Comparison of ENCODE assay signal across 10 cellular contexts in the genomic region with DNA sequence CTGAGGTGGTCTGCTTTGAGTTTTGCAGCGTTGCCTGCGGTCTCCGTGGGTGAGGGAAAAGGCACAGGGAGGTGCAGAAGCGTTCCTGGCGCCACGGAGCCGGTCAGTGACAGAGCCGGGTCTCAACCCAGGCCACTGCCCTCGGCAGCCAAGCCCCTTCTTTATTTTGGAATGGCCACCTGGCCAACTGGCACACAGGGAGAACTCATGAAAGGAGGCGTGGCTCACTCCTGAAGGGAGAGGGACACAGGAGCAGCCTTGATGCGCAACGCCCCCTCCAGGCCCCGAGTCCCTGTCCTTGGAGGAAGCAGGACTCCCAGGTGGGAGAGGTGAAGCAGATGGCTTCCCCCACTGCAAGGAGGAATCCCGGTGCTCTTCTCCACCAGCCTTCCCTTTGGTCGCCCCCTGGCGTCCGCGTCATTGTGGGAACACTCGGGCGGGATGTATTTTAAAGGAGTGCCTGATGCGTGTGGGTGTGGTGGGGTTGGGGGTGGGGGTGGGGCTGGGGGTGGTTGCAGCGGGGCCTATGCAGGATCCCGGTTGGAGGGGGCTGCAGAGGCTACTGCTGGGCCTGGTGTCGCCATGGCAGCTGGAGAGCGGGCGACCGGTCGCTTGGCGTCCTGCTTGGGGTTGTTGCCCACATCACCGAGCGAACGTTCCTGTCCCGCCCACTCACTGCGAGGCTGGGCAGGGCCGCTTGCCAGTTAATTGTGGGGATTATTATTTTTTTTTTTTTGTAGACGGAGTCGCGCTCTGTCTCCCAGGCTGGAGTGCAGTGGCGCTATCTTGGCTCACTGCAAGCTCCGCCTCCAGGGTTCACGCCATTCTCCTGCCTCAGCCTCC. TPM values are rescaled to one million over a fixed set of nuclear protein-coding genes. Genes with fewer than 3 reads are reported as not detected.
DNase-seq lines count a peak whose midpoint lies in the region; ATAC-seq, FAIRE-seq and TF ChIP-seq lines count a peak whose summit lies in the region.
"Had no signal": no experiment of that assay in that cellular context is flagged by ENCODE, and none has a peak within 500 bp of the region (broad histone marks: within the 10 kb centered on the region; RNA-seq: fewer than 3 reads in every experiment).

No MANE protein-coding gene starts in this region.

- peak overlapping the region; percentile 69 for H3K4me3 Mint-ChIP-seq in activated naive CD8-positive, alpha-beta T cell treated with anti-CD3 and anti-CD28 coated beads for 36 hours

- H3K4me1 Mint-ChIP-seq in activated naive CD8-positive, alpha-beta T cell treated with anti-CD3 and anti-CD28 coated beads for 36 hours, result peaks cover 46% of the 10 kb centered on the region

- peaks cover 9% of the 10 kb centered on the region for H3K4me1 ChIP-seq in A549
- H3K4me1 ChIP-seq in HUES48 (ENCODE audit: control insufficient read depth, insufficient read depth, low read length), result peaks cover 7% of the 10 kb centered on the region
- peaks cover under 1% of the 10 kb centered on the region; the same call in 1 of the 2 replicates for H3K4me1 ChIP-seq in iPS-20b (ENCODE audit: insufficient read depth, low read length)
- H3K4me1 ChIP-seq: Caco-2 had no signal

- H3K4me3 ChIP-seq in A549 (peak overlapping the region; percentile 50), HUES48 (ENCODE audit: low read depth, low read length) (peak overlapping the region; percentile 45), iPS-20b (ENCODE audit: low read length) (peak overlapping the region; percentile 53; the same call in 1 of the 2 replicates)

- TF ChIP-seq CTCF in A549 (IDR thresholded peaks at IDR 0.05), result peak; percentile 57

- POLR2A ChIA-PET in A549 (lab: Yijun Ruan, JAX), result no interaction called here

- peak overlapping the region; percentile 85 for H3K4me2 ChIP-seq in A549

- CTCF ChIA-PET in A549 (lab: Yijun Ruan, JAX), result interaction anchor here (1.0 to 1.5 kb wide), 6 partner anchors 11 to 184 kb away, joined by 3 to 6 read pairs (median 4); no protein-coding TSS in a partner anchor

- H3K27me3 Mint-ChIP-seq in activated naive CD8-positive, alpha-beta T cell treated with anti-CD3 and anti-CD28 coated beads for 36 hours, result no peaks in the 10 kb centered on the region

- peak; percentile 75 to 84 for ATAC-seq in A549
- ATAC-seq in GM21515 (IDR thresholded peaks at IDR 0.05; ENCODE audit: unreplicated experiment), result no peak
- no peak for ATAC-seq in HG03460 (IDR thresholded peaks at IDR 0.05; ENCODE audit: unreplicated experiment)

- H3K9me3 ChIP-seq in A549, result no peaks in the 10 kb centered on the region
- no peaks in the 10 kb centered on the region for H3K9me3 ChIP-seq in HUES48 (ENCODE audit: control insufficient read depth, insufficient read depth, low read length)
- H3K9me3 ChIP-seq in iPS-20b (ENCODE audit: insufficient read depth, low read depth, low read length), result no peaks in the 10 kb centered on the region
- H3K9me3 ChIP-seq: Caco-2 had no signal

- H3K36me3 ChIP-seq in HUES48 (ENCODE audit: control insufficient read depth, insufficient read depth, low read length) (no peaks in the 10 kb centered on the region), iPS-20b (ENCODE audit: insufficient read depth, low read depth, low read length) (no peaks in the 10 kb centered on the region)

- no peak for TF ChIP-seq POLR2A in A549 (IDR thresholded peaks at IDR 0.05; ENCODE audit: low read length)

- no peak for FAIRE-seq in A549 (lab: Jason Lieb, UNC)

- peak; percentile 43 to 57 for TF ChIP-seq RAD21 in A549 (conservative IDR thresholded peaks at IDR 0.05 in 1 of 2, IDR thresholded peaks at IDR 0.05 in 1 of 2)

- H3K27me3 ChIP-seq in HUES48 (ENCODE audit: control insufficient read depth, insufficient read depth, low read length) (no peaks in the 10 kb centered on the region), iPS-20b (ENCODE audit: insufficient read depth, low read length) (no peaks in the 10 kb centered on the region)

- no peak overlapping the region for H3K9ac ChIP-seq in HUES48 (ENCODE audit: low read depth, low read length)
- H3K9ac ChIP-seq in iPS-20b (ENCODE audit: low read depth, low read length), result no peak overlapping the region

- peaks cover 12% of the 10 kb centered on the region for H3K36me3 Mint-ChIP-seq in activated naive CD8-positive, alpha-beta T cell treated with anti-CD3 and anti-CD28 coated beads for 36 hours

- no peaks in the 10 kb centered on the region for H3K9me3 Mint-ChIP-seq in activated naive CD8-positive, alpha-beta T cell treated with anti-CD3 and anti-CD28 coated beads for 36 hours

- DNase-seq in A549 (ENCODE audit: low read depth in 1 of 2, low spot score in 1 of 2), result peak; percentile 65 to 75
- DNase-seq in activated naive CD8-positive, alpha-beta T cell treated with anti-CD3 and anti-CD28 coated beads for 36 hours, result no peak
- DNase-seq in OCI-M1 (lab: John Stamatoyannopoulos, UW), result no peak
- DNase-seq in NOMO-1 (lab: John Stamatoyannopoulos, UW; ENCODE audit: unreplicated experiment in 2 of 2), result no peak
- DNase-seq: Caco-2, NCI-H1105 treated with DMSO at 0.1 percent for 48 hours had no signal

- 58% methylated on average over 40 of the region's 41 CpGs for whole genome bisulfite sequencing in A549 (ENCODE audit: missing lambda C conversion rate)

- H3K27ac Mint-ChIP-seq in activated naive CD8-positive, alpha-beta T cell treated with anti-CD3 and anti-CD28 coated beads for 36 hours, result no peak overlapping the region

- H3K27ac ChIP-seq in A549 (peak overlapping the region; percentile 78 to 84), HUES48 (ENCODE audit: low read depth, low read length) (no peak overlapping the region), iPS-20b (ENCODE audit: low read length) (no peak overlapping the region)

- no peak for TF ChIP-seq EP300 in A549 (IDR thresholded peaks at IDR 0.05)

TF ChIP-seq in A549, 52 proteins besides CTCF, POLR2A, EP300 and RAD21:
- TF ChIP-seq RCOR1 (IDR thresholded peaks at IDR 0.05; ENCODE audit: low read depth, low read length) (no peak), NR3C1 (IDR thresholded peaks at IDR 0.05) (no peak), SMC3 (IDR thresholded peaks at IDR 0.05) (peak; percentile 57), ESRRA (IDR thresholded peaks at IDR 0.05; ENCODE audit: borderline replicate concordance, low read length) (no peak)
TF ChIP-seq in A549: peak in this region for 1.

RNA-seq across cellular contexts. Expression of a gene that starts 32.6 kb away (rescaled TPM):
- polyA plus RNA-seq in A549 (2011; rRNA removed) (10.9 and 11.4 TPM in 2 replicates), A549 (2017; fragmentation: RNase III; extraction: RNeasy Plus Mini Kit Qiagen cat#74134 plus additional on column Dnase treatment) (12.2 to 14.6 TPM (median 12.6 TPM) in 3 replicates)
- 17.6 and 19.7 TPM in 2 replicates for polyA plus RNA-seq in A549 (2012; cell fraction: cytosol; rRNA removed)
- 28.2 and 29.7 TPM in 2 replicates for polyA plus RNA-seq in A549 (2012; cell fraction: nucleus; rRNA removed)
- polyA minus RNA-seq in A549 (2011; rRNA and poly(A)+ RNA removed), result 13.4 and 16.5 TPM in 2 replicates
- total RNA-seq in activated naive CD8-positive, alpha-beta T cell treated with anti-CD3 and anti-CD28 coated beads for 36 hours, result 10 to 100 TPM; 29.2 to 34.1 TPM
- total RNA-seq: Caco-2 had no signal

Comparison
In these comparisons a context has a peak if more than half of its experiments do, and no peak if none do; other contexts are left out.
1. ATAC-seq: peak in A549 (2 of 2); none in GM21515 (single experiment) and HG03460 (single experiment).
2. DNase-seq: peak in A549 (2 of 2); none in activated naive CD8-positive, alpha-beta T cell treated with anti-CD3 and anti-CD28 coated beads for 36 hours (single experiment), OCI-M1 (single experiment) and NOMO-1 (0 of 2).
3. H3K27ac ChIP-seq: peak in A549 (2 of 2); none in HUES48 (single experiment) and iPS-20b (single experiment).
4. Peak in every context shown above with its lines, with median percentiles within 50 percentile points of each other: H3K4me3 ChIP-seq.